8 cellular contexts compared by ENCODE assay signal in the genomic region with DNA sequence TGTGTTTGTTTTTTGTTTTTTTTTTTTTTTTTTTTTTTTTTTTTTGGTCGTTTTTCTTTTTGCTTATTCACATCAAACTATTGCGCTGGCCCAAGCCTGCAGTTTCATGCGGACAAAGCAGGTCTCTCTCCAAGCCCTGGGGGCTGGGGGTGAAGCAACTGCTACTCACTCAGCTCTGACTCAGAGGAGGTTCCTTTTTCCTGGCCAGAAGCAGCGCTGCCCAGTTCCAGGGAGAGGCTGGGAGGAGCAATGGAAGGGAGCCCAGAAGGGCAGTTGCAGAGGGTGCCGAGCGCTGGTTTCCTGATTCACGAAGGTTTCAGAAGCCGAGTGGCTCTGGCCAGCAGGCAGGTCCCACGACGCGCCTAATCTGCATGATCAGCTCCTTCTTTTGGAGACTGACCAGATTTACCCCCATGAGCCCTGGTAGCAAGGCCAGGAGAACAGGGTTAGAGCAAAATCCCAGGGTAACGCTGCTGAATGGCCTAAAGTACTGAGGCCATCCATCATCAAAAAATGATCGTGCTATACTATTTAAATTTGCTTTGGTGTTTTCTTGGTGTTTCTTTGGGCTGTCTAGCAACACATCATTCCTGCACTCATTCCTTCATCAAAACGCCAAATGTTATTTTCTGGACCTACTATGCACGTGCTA.
A peak's percentile ranks its signal among the peaks of the same experiment; 100 is the strongest.
DNase-seq lines count a peak whose midpoint lies in the region; ATAC-seq and TF ChIP-seq lines count a peak whose summit lies in the region.

No MANE protein-coding gene starts in this region.

- intact Hi-C loops in MCF 10A (cut with micrococcal nuclease), result loop anchor here (5.0 to 10.0 kb wide), 2 partner anchors 569 to 706 kb away; no protein-coding TSS in a partner anchor

- H3K9me3 Mint-ChIP-seq in HFFc6 (no peaks in the 10 kb centered on the region), MCF 10A (ENCODE audit: unreplicated experiment) (no peaks in the 10 kb centered on the region)

- BruUV-seq in MCF 10A (replicated peaks; lab: Mats Ljungman, UMichigan), result no TSS peak

- H3K4me3 Mint-ChIP-seq in HFFc6 (peak overlapping the region; percentile 93), MCF 10A (ENCODE audit: unreplicated experiment) (peak overlapping the region; percentile 69)

- H3K27ac Mint-ChIP-seq in HFFc6 (peak overlapping the region; percentile 93), MCF 10A (ENCODE audit: low read depth, unreplicated experiment) (peak overlapping the region; percentile 77)

- H3K36me3 Mint-ChIP-seq in HFFc6 (ENCODE audit: low read depth) (no peaks in the 10 kb centered on the region), MCF 10A (ENCODE audit: insufficient read depth, unreplicated experiment) (no peaks in the 10 kb centered on the region)

- TF ChIP-seq CTCF in HFFc6 (IDR thresholded peaks at IDR 0.05), result no peak
- TF ChIP-seq CTCF in MCF 10A (IDR thresholded peaks at IDR 0.05; ENCODE audit: unreplicated experiment), result no peak

- POLR2A ChIA-PET in MCF 10A (lab: Yijun Ruan, JAX), result interaction anchor here (0.6 to 2.1 kb wide), 8 partner anchors 9 to 611 kb away, joined by 3 to 8 read pairs (median 3); no protein-coding TSS in a partner anchor

- H3K4me1 Mint-ChIP-seq in HFFc6 (ENCODE audit: low read depth) (peaks cover 25% of the 10 kb centered on the region), MCF 10A (ENCODE audit: insufficient read depth, unreplicated experiment) (peaks cover 18% of the 10 kb centered on the region)

- no peak for ATAC-seq in HG03196 (IDR thresholded peaks at IDR 0.05; ENCODE audit: unreplicated experiment)
- no peak for ATAC-seq in GM21723 (IDR thresholded peaks at IDR 0.05; ENCODE audit: unreplicated experiment)

- H3K27me3 Mint-ChIP-seq in HFFc6 (ENCODE audit: insufficient read depth), result peaks cover 4% of the 10 kb centered on the region
- H3K27me3 Mint-ChIP-seq in MCF 10A (ENCODE audit: insufficient read depth, unreplicated experiment), result no peaks in the 10 kb centered on the region

- CTCF ChIA-PET in MCF 10A (lab: Yijun Ruan, JAX), result interaction anchor here (1.3 kb wide), 1 partner anchor 9 kb away, joined by 3 read pairs; no protein-coding TSS in a partner anchor

- DNase-seq in HFFc6, result peak; percentile 97
- DNase-seq in MCF 10A (ENCODE audit: unreplicated experiment), result peak; percentile 99
- peak; percentile 96 for DNase-seq in iris pigment epithelial cell (ENCODE audit: low read depth)
- peak; percentile 99 for DNase-seq in stromal cell of bone marrow (ENCODE audit: low read depth)
- no peak for DNase-seq in NCI-H1048 (lab: John Stamatoyannopoulos, UW)
- no peak for DNase-seq in DMS 273 (lab: John Stamatoyannopoulos, UW; ENCODE audit: unreplicated experiment)

Comparison
In these comparisons a context has a peak if more than half of its experiments do, and no peak if none do; other contexts are left out.
1. DNase-seq: peak in HFFc6 (single experiment), MCF 10A (single experiment), iris pigment epithelial cell (single experiment) and stromal cell of bone marrow (single experiment); none in NCI-H1048 (single experiment) and DMS 273 (single experiment).